In the genomic region with DNA sequence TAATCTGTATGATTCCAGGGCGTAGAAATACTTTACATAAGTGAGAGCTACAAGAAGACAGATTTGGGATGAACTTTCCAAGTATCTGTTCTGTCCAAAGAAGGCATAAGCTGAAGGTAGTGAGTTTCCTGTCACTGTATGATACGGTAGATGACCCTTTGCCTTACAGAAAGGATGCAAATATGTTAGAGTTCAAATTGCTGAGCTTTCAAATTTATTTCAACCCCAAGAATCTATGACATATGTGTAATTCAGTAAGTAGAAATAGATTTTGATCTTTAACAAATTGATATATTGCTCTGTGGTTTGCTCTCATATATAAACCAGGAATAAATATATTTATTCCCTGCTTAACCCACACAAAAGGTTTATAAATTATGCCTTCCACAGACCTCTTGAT, we compare ENCODE assay signal across 28 cellular contexts. TPM values are rescaled to one million over a fixed set of nuclear protein-coding genes. Genes with fewer than 3 reads are reported as not detected.
"Had no signal": no experiment of that assay in that cellular context is flagged by ENCODE, and none has a peak within 500 bp of the region (broad histone marks: within the 10 kb centered on the region; RNA-seq: fewer than 3 reads in every experiment).

No MANE protein-coding gene starts in this region.

- ATAC-seq: heart right ventricle; left ventricle myocardium superior; lower lobe of right lung; natural killer cell; psoas muscle; right cardiac atrium; stimulated activated memory B cell treated with anti-CD40 and anti-IgM and Interleukin-4, amounts not matched to agents 10 μg/mL and 1 μg/mL and 100 μg/mL, for 72 hours; stimulated activated naive CD8-positive, alpha-beta T cell treated with anti-CD3 and anti-CD28 coated beads, Interleukin-15, Interleukin-2, amounts not matched to agents 100 U/mL and 50 U/mL, for 24 hours; upper lobe of right lung had no signal

- FAIRE-seq: endothelial cell of umbilical vein, islet of Langerhans had no signal

- H3K4me3 Mint-ChIP-seq: endodermal cell; natural killer cell; stimulated activated memory B cell treated with anti-CD40 and anti-IgM and Interleukin-4, amounts not matched to agents 10 μg/mL and 1 μg/mL and 100 μg/mL, for 72 hours had no signal

- H3K36me3 Mint-ChIP-seq: natural killer cell; stimulated activated memory B cell treated with anti-CD40 and anti-IgM and Interleukin-4, amounts not matched to agents 10 μg/mL and 1 μg/mL and 100 μg/mL, for 72 hours had no signal

- H3K9me3 ChIP-seq: lower lobe of right lung, ovary, psoas muscle, transverse colon, upper lobe of right lung, uterus had no signal

- DNase-seq: effector CD8-positive, alpha-beta T cell; endodermal cell; esophagus squamous epithelium; foreskin melanocyte; glutamatergic neuron; heart right ventricle; hippocampal formation; kidney glomerular epithelial cell; left ventricle myocardium superior; lower lobe of right lung; natural killer cell; occipital lobe; ovary; posterior cingulate gyrus; psoas muscle; right cardiac atrium; spleen; stimulated activated CD4-positive, alpha-beta T cell treated with anti-CD3 and anti-CD28 coated beads, Interleukin-4, amount 100 ng/mL, for 4 hours; stimulated activated naive CD8-positive, alpha-beta T cell treated with anti-CD3 and anti-CD28 coated beads, Interleukin-15, Interleukin-2, amounts not matched to agents 100 U/mL and 50 U/mL, for 24 hours; transverse colon; upper lobe of right lung; uterus had no signal

- H3K27ac ChIP-seq: esophagus squamous epithelium, heart right ventricle, lower lobe of right lung, ovary, psoas muscle, skin epidermis, spleen, transverse colon, upper lobe of right lung, uterus had no signal

- H3K27ac Mint-ChIP-seq: endodermal cell; natural killer cell; stimulated activated memory B cell treated with anti-CD40 and anti-IgM and Interleukin-4, amounts not matched to agents 10 μg/mL and 1 μg/mL and 100 μg/mL, for 72 hours had no signal

- H3K36me3 ChIP-seq: esophagus squamous epithelium, heart right ventricle, lower lobe of right lung, ovary, spleen, transverse colon, upper lobe of right lung, uterus had no signal

- H3K4me1 ChIP-seq: lower lobe of right lung, psoas muscle, transverse colon, upper lobe of right lung, uterus had no signal

- H3K27me3 Mint-ChIP-seq: stimulated activated memory B cell treated with anti-CD40 and anti-IgM and Interleukin-4, amounts not matched to agents 10 μg/mL and 1 μg/mL and 100 μg/mL, for 72 hours had no signal

- H3K27me3 ChIP-seq: ovary, transverse colon, upper lobe of right lung, uterus had no signal

- H3K4me3 ChIP-seq: esophagus squamous epithelium, heart right ventricle, lower lobe of right lung, ovary, psoas muscle, skin epidermis, spleen, transverse colon, upper lobe of right lung, uterus had no signal

- H3K4me1 Mint-ChIP-seq: endodermal cell had no signal

- H3K9me3 Mint-ChIP-seq: natural killer cell had no signal

RNA-seq across cellular contexts. Expression of gene DIPK2B, which starts 16.5 kb away (rescaled TPM):
- total RNA-seq: endodermal cell, epithelial cell of proximal tubule, natural killer cell had no signal
- polyA plus RNA-seq: neural cell had no signal
